15 cellular contexts compared by ENCODE assay signal in genomic region chr13:50779443-50780200, GRCh38.
A peak's percentile ranks its signal among the peaks of the same experiment; 100 is the strongest.
DNase-seq lines count a peak whose midpoint lies in the region; ATAC-seq and TF ChIP-seq lines count a peak whose summit lies in the region.
"Had no signal": no experiment of that assay in that cellular context is flagged by ENCODE, and none has a peak within 500 bp of the region (broad histone marks: within the 10 kb centered on the region; RNA-seq: fewer than 3 reads in every experiment).

No MANE protein-coding gene starts in this region.

- H3K4me3 ChIP-seq in SK-N-SH (ENCODE audit: low read depth in 2 of 2, low read length in 1 of 2) (no peak overlapping the region), iPS-20b (ENCODE audit: low read length) (no peak overlapping the region), foreskin fibroblast (ENCODE audit: low read depth in 1 of 2, low read length in 2 of 2) (no peak overlapping the region)
- H3K4me3 ChIP-seq: A549, BLaER1, HAP-1 had no signal

- H3K79me2 ChIP-seq in SK-N-SH (ENCODE audit: insufficient read depth): no peaks in the 10 kb centered on the region

- WGBS in SK-N-SH (ENCODE audit: low lambda C conversion rate): 57% methylated on average over 8 of the region's 8 CpGs

- H2AFZ ChIP-seq in SK-N-SH (ENCODE audit: low read depth): no peak overlapping the region

- no peak for TF ChIP-seq EP300 in SK-N-SH (IDR thresholded peaks at IDR 0.05; ENCODE audit: borderline replicate concordance in 1 of 2, low read depth in 1 of 2, low read length in 1 of 2)

- H3K9me3 ChIP-seq in SK-N-SH: peaks cover 7% of the 10 kb centered on the region; the same call in 1 of the 2 replicates
- peaks cover 7% of the 10 kb centered on the region for H3K9me3 ChIP-seq in iPS-20b (ENCODE audit: insufficient read depth, low read depth, low read length)
- H3K9me3 ChIP-seq: HAP-1 had no signal

- H3K36me3 ChIP-seq in SK-N-SH (replicated peaks in 1 of 2; ENCODE audit: control insufficient read depth in 1 of 2, insufficient read depth in 2 of 2, low read length in 1 of 2) (no peaks in the 10 kb centered on the region), iPS-20b (ENCODE audit: insufficient read depth, low read depth, low read length) (no peaks in the 10 kb centered on the region)
- H3K36me3 ChIP-seq: HAP-1 had no signal

- no peaks in the 10 kb centered on the region for H3K9me2 ChIP-seq in SK-N-SH

- no peak overlapping the region for H3K4me2 ChIP-seq in SK-N-SH
- H3K4me2 ChIP-seq: A549, BLaER1 had no signal

- no peaks in the 10 kb centered on the region for H3F3A ChIP-seq in SK-N-SH (replicated peaks; ENCODE audit: insufficient read depth)

- H3K9ac ChIP-seq in SK-N-SH (no peak overlapping the region), iPS-20b (ENCODE audit: low read depth, low read length) (0 out of 2 replicates have a peak overlapping the region, but pooled peaks have one; percentile 10)
- H3K9ac ChIP-seq: BLaER1 had no signal

- no peak for ATAC-seq in HG02642 (IDR thresholded peaks at IDR 0.05; ENCODE audit: poor library complexity, unreplicated experiment)
- ATAC-seq: A549 had no signal

- H3K27me3 ChIP-seq in SK-N-SH (ENCODE audit: insufficient read depth) (no peaks in the 10 kb centered on the region), iPS-20b (ENCODE audit: insufficient read depth, low read length) (no peaks in the 10 kb centered on the region)
- H3K27me3 ChIP-seq: BLaER1 had no signal

- peaks cover 0 to 9% of the 10 kb centered on the region in 2 experiments; a peak in 2 of 4 replicates for H3K4me1 ChIP-seq in SK-N-SH (ENCODE audit: control insufficient read depth in 1 of 2, insufficient read depth in 2 of 2, low read depth in 1 of 2, low read length in 1 of 2)
- no peaks in the 10 kb centered on the region for H3K4me1 ChIP-seq in iPS-20b (ENCODE audit: insufficient read depth, low read length)
- H3K4me1 ChIP-seq: A549, HAP-1 had no signal

- H4K20me1 ChIP-seq in SK-N-SH (ENCODE audit: insufficient read depth): no peaks in the 10 kb centered on the region
- H4K20me1 ChIP-seq: BLaER1 had no signal

- TF ChIP-seq CTCF in SK-N-SH (IDR thresholded peaks at IDR 0.05) (no peak), foreskin fibroblast (IDR thresholded peaks at IDR 0.05; ENCODE audit: low read depth, low read length) (no peak)

- H3K27ac ChIP-seq in SK-N-SH (ENCODE audit: low read depth in 2 of 2, low read length in 1 of 2) (no peak overlapping the region; a peak in 1 of 4 replicates), iPS-20b (ENCODE audit: low read length) (no peak overlapping the region)
- H3K27ac ChIP-seq: A549, BLaER1 had no signal

- DNase-seq in NCI-H524 (lab: John Stamatoyannopoulos, UW) (peak; percentile 62 to 94), SK-N-SH (peak; percentile 52), foreskin fibroblast (no peak), kidney glomerular epithelial cell (lab: John Stamatoyannopoulos, UW) (no peak), T-helper 1 cell (no peak)
- DNase-seq: CD8-positive, alpha-beta memory T cell; DMS153; DMS79 treated with DMSO at 0.1 percent for 48 hours; EL; GOT3 had no signal

- POLR2A ChIA-PET in SK-N-SH (lab: Yijun Ruan, JAX): no interaction called here

- CTCF ChIA-PET in SK-N-SH (lab: Yijun Ruan, JAX): interaction anchor here (1.3 to 1.6 kb wide), 3 partner anchors 11 to 34 kb away, joined by 3 to 4 read pairs (median 3); no protein-coding TSS in a partner anchor

- TF ChIP-seq RAD21 in SK-N-SH (IDR thresholded peaks at IDR 0.05; ENCODE audit: low read length): no peak

TF ChIP-seq in SK-N-SH, 30 proteins besides CTCF, POLR2A, EP300 and RAD21:
- TF ChIP-seq FOXJ3 (CRISPR knock-in tag; IDR thresholded peaks at IDR 0.05) (peak; percentile 22; the same call in 1 of the 2 replicates), RXRA (IDR thresholded peaks at IDR 0.05; ENCODE audit: borderline replicate concordance, low read depth) (no peak), RFX5 (IDR thresholded peaks at IDR 0.05; ENCODE audit: low read length) (no peak), USF1 (IDR thresholded peaks at IDR 0.05; ENCODE audit: borderline replicate concordance, low read depth) (no peak), GATA2 (CRISPR knock-in tag; IDR thresholded peaks at IDR 0.05) (peak; percentile 54), RCOR1 (IDR thresholded peaks at IDR 0.05; ENCODE audit: low read length) (0 out of 2 replicates have a peak, but pooled peaks have one; percentile 17)
- TF ChIP-seq, protein P1, sequence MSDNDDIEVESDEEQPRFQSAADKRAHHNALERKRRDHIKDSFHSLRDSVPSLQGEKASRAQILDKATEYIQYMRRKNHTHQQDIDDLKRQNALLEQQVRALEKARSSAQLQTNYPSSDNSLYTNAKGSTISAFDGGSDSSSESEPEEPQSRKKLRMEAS (IDR thresholded peaks at IDR 0.05; ENCODE audit: low read depth): no peak

Comparison
In these comparisons a context has a peak if more than half of its experiments do, and no peak if none do; other contexts are left out.
1. DNase-seq: peak in NCI-H524 (2 of 2) and SK-N-SH (single experiment); none in foreskin fibroblast (0 of 2), kidney glomerular epithelial cell (single experiment) and T-helper 1 cell (0 of 5).